9 cellular contexts compared by ENCODE assay signal in the genomic region with DNA sequence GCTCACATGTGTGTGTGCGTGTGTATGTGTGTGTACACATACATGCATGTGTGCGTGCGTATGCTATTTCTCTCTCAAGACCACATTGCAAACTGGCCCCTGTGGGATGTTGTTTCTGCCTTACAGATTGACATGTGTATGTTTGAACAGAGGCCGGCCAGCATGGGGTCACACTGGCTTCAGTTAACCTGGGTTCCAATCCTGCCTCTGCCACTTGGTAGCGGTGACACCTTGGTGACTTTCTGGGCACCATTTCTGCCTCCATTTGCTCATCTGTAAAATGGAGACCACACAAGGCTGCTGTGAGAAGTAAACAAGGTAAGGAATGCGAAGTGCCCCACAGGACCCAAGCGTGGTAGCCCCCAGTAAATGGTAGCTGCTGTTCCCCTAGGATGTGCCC. TPM values are rescaled to one million over a fixed set of nuclear protein-coding genes. Genes with fewer than 3 reads are reported as not detected.
"Had no signal": no experiment of that assay in that cellular context is flagged by ENCODE, and none has a peak within 500 bp of the region (broad histone marks: within the 10 kb centered on the region; RNA-seq: fewer than 3 reads in every experiment).

No MANE protein-coding gene starts in this region.

- ATAC-seq: K562 had no signal

- H3K9ac ChIP-seq: GM23248 had no signal

- FAIRE-seq: H54, K562 had no signal

- H2AFZ ChIP-seq: GM23248 had no signal

- H3K4me3 ChIP-seq: GM23248, K562 had no signal

- H3K27ac Mint-ChIP-seq: HFFc6 had no signal

- H3K4me3 Mint-ChIP-seq: H9, HFFc6 had no signal

- DNase-seq: GM23248, GOT3, H9, HCEC 1CT, HFFc6, IMR-90 had no signal

- H3K27ac ChIP-seq: GM23248, HL-60 had no signal

RNA-seq across cellular contexts. Expression of a gene that starts 51.7 kb away (rescaled TPM):
- total RNA-seq: IMR-90 had no signal
- polyA plus RNA-seq: GM23248 had no signal
